Comparison of ENCODE assay signal across 9 cellular contexts in the genomic region with DNA sequence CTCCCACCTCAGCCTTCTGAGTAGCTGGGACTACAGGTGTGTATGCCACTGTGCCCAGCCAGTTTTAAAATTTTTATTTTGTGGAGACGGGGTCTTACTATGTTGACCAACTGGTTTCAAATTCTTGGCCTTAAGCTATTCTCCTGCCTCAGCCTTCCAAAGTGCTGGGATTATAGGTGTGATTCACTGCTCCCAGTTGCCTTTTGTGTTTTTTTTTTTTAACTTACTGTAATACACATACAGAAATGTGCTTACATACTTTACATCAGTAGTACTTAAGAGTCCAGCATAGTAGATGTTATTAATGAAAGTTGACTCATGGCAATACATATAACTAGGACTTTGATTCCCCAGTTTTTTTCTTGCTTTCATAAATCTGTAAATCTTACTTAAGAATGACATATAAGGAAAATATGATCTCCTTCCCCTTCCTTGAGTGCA. TPM values are rescaled to one million over a fixed set of nuclear protein-coding genes. Genes with fewer than 3 reads are reported as not detected.
DNase-seq lines count a peak whose midpoint lies in the region; ATAC-seq and TF ChIP-seq lines count a peak whose summit lies in the region.
"Had no signal": no experiment of that assay in that cellular context is flagged by ENCODE, and none has a peak within 500 bp of the region (broad histone marks: within the 10 kb centered on the region; RNA-seq: fewer than 3 reads in every experiment).

No MANE protein-coding gene starts in this region.

- no peaks in the 10 kb centered on the region for H3K9me2 ChIP-seq in OCI-LY7 (ENCODE audit: insufficient read depth, low read length)

- no peaks in the 10 kb centered on the region for H3K9me3 Mint-ChIP-seq in endothelial cell (ENCODE audit: unreplicated experiment)

- H3K4me2 ChIP-seq in OCI-LY7 (ENCODE audit: low read length), result peak overlapping the region; percentile 58

- H3K27me3 Mint-ChIP-seq in endothelial cell (ENCODE audit: unreplicated experiment), result peaks cover 6% of the 10 kb centered on the region

- H3K4me1 Mint-ChIP-seq in endothelial cell (ENCODE audit: unreplicated experiment), result peaks cover 65% of the 10 kb centered on the region

- BruUV-seq in OCI-LY7 (replicated peaks; lab: Mats Ljungman, UMichigan), result no TSS peak

- no peak overlapping the region for H2AFZ ChIP-seq in OCI-LY7 (ENCODE audit: low read length)

- peaks cover 76% of the 10 kb centered on the region; the same call in 1 of the 2 replicates for H3K79me2 ChIP-seq in OCI-LY7 (ENCODE audit: insufficient read depth, low read depth, low read length)

- no peaks in the 10 kb centered on the region for H3K9me3 ChIP-seq in OCI-LY7 (ENCODE audit: low read length)
- no peaks in the 10 kb centered on the region for H3K9me3 ChIP-seq in gastrocnemius medialis

- H3K27ac ChIP-seq in OCI-LY7 (ENCODE audit: low read depth, low read length, poor library complexity, severe bottlenecking) (no peak overlapping the region), gastrocnemius medialis (peak overlapping the region; percentile 94 to 99 (median 98))

- TF ChIP-seq CTCF in GM12864 (IDR thresholded peaks at IDR 0.05; ENCODE audit: low read depth, low read length, missing control alignments) (no peak), OCI-LY7 (conservative IDR thresholded peaks at IDR 0.05; ENCODE audit: low read length) (no peak), endothelial cell (IDR thresholded peaks at IDR 0.05; ENCODE audit: unreplicated experiment) (no peak), gastrocnemius medialis (IDR thresholded peaks at IDR 0.05 in 4 of 5, conservative IDR thresholded peaks at IDR 0.05 in 1 of 5) (no peak)

- CTCF ChIA-PET in OCI-LY7 (lab: Charles Lee; ENCODE audit: unreplicated experiment), result no interaction called here

- intact Hi-C loops in OCI-LY7 (cut with micrococcal nuclease; ENCODE audit: unreplicated experiment) (loop anchor here (5.0 to 10.0 kb wide), 4 partner anchors 930 to 1398 kb away; partner anchors contain the start of genes FBXL17, SLC25A46 and WDR36), gastrocnemius medialis (cut with DNase I; ENCODE audit: low total_unique reads) (loop anchor here (5.0 to 10.0 kb wide), 3 partner anchors 947 to 1310 kb away; partner anchors contain the start of genes FBXL17, FER and SLC25A46)

- DNase-seq in GM12864 (ENCODE audit: low read depth) (no peak), OCI-LY7 (ENCODE audit: low spot score) (no peak), endothelial cell (ENCODE audit: low spot score) (no peak), gastrocnemius medialis (no peak), HuH-7 (ENCODE audit: low spot score) (no peak), RKO (ENCODE audit: low spot score) (no peak)
- DNase-seq: NCI-H1092 treated with DMSO at 0.1 percent for 48 hours; stimulated activated CD4-positive, alpha-beta T cell treated with anti-CD3 and anti-CD28 coated beads, Interleukin-4, amount 100 ng/mL, for 4 hours had no signal

- H3K4me3 ChIP-seq in GM12864 (ENCODE audit: low read depth, low read length), result peak overlapping the region; percentile 6; the same call in 1 of the 2 replicates
- H3K4me3 ChIP-seq in OCI-LY7 (ENCODE audit: low read depth, low read length, poor library complexity, severe bottlenecking), result no peak overlapping the region
- H3K4me3 ChIP-seq in gastrocnemius medialis, result peak overlapping the region in 1 of 4 donors; percentile 31

- no peak overlapping the region for H3K4me3 Mint-ChIP-seq in endothelial cell (ENCODE audit: unreplicated experiment)

- peaks cover 21% of the 10 kb centered on the region for H4K20me1 ChIP-seq in OCI-LY7 (ENCODE audit: insufficient read depth, low read length)

- TF ChIP-seq POLR2A in gastrocnemius medialis (IDR thresholded peaks at IDR 0.05), result no peak

- POLR2A ChIA-PET in OCI-LY7 (lab: Charles Lee), result interaction anchor here (0.8 kb wide), 1 partner anchor 10 kb away, joined by 3 read pairs; no protein-coding TSS in a partner anchor

- H3K27ac Mint-ChIP-seq in endothelial cell (ENCODE audit: unreplicated experiment), result peak overlapping the region; percentile 80

- H3K36me3 ChIP-seq in OCI-LY7 (ENCODE audit: insufficient read depth, low read length) (peaks cover 5% of the 10 kb centered on the region; the same call in 1 of the 2 replicates), gastrocnemius medialis (no peaks in the 10 kb centered on the region)

- H3K27me3 ChIP-seq in gastrocnemius medialis, result no peaks in the 10 kb centered on the region

- in situ Hi-C loops in gastrocnemius medialis (cut with MboI; ENCODE audit: low sequenced_read_pairs in 4 of 4), result loop anchor here in 2 of 4 donors (10.0 to 25.0 kb wide), 2 partner anchors 70 to 957 kb away; partner anchors contain the start of gene FER (in 1 of the 2)

- ATAC-seq in gastrocnemius medialis, result no peak
- no peak for ATAC-seq in GM19023 (IDR thresholded peaks at IDR 0.05; ENCODE audit: unreplicated experiment)

- peaks cover 40% of the 10 kb centered on the region for H3K4me1 ChIP-seq in OCI-LY7 (ENCODE audit: insufficient read depth, low read length, poor library complexity, severe bottlenecking)
- peaks cover 62 to 69% of the 10 kb centered on the region in 2 donors for H3K4me1 ChIP-seq in gastrocnemius medialis

- no peaks in the 10 kb centered on the region for H3K36me3 Mint-ChIP-seq in endothelial cell (ENCODE audit: low read depth, unreplicated experiment)

RNA-seq across cellular contexts. Expression of gene MAN2A1, which starts 4.7 kb away (rescaled TPM):
- 23.0 and 32.9 TPM in 2 replicates for total RNA-seq in OCI-LY7 (2014; rRNA removed; shearing (Covaris generic))
- 28.7 and 32.7 TPM in 2 replicates for total RNA-seq in OCI-LY7 (2022)
- total RNA-seq in endothelial cell (ENCODE audit: unreplicated experiment), result 83.6 TPM
- 10 to 100 TPM; 15.0 to 28.6 (median 19.8) TPM for total RNA-seq in gastrocnemius medialis
